ENCODE assay signal across 32 cellular contexts in the genomic region with DNA sequence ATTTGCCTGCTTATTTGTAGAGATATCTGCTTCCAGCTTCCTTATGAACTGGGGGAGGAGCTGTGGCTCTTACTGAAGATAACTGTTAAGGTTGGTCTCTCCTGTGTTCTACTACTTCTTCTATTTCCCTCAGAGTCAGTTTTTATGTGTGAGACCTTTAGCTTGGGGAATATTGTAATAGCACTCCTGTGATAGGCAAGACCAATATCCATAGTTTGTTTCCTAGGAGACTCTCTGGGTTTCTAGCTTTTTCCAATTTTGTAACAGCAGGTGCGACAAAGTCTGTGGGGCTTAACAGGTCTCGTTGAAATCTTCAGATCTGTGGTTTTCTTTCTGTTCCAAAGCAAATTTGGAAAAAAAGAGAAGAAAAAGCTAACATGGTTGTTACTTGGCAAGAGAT. TPM values are rescaled to one million over a fixed set of nuclear protein-coding genes. Genes with fewer than 3 reads are reported as not detected.
"Had no signal": no experiment of that assay in that cellular context is flagged by ENCODE, and none has a peak within 500 bp of the region (broad histone marks: within the 10 kb centered on the region; RNA-seq: fewer than 3 reads in every experiment).

A gene with protein sequence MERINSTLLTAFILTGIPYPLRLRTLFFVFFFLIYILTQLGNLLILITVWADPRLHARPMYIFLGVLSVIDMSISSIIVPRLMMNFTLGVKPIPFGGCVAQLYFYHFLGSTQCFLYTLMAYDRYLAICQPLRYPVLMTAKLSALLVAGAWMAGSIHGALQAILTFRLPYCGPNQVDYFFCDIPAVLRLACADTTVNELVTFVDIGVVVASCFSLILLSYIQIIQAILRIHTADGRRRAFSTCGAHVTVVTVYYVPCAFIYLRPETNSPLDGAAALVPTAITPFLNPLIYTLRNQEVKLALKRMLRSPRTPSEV (minus strand): TSS at position 101 of the 400 bp plus-strand sequence. CDS start 9,332 bp downstream, outside the sequence.

- H3K4me1 ChIP-seq: stomach, suprapubic skin, testis, thyroid gland, tibial artery, tibial nerve, transverse colon, upper lobe of left lung, upper lobe of right lung, uterus, vagina had no signal

- H3K4me3 Mint-ChIP-seq: stimulated activated effector memory CD8-positive, alpha-beta T cell treated with anti-CD3 and anti-CD28 coated beads, Interleukin-12 subunit alpha, Interleukin-12 subunit beta, amount 100 ng/mL, for 72 hours; stimulated activated memory B cell treated with anti-CD40 and anti-IgM and Interleukin-4, amounts not matched to agents 10 μg/mL and 1 μg/mL and 100 μg/mL, for 72 hours; stimulated activated naive B cell treated with anti-CD40 and anti-IgM and Interleukin-4, amounts not matched to agents 10 μg/mL and 1 μg/mL and 100 μg/mL, for 72 hours; stimulated activated naive CD8-positive, alpha-beta T cell treated with anti-CD3 and anti-CD28 coated beads, Interleukin-15, amount 100 ng/mL, for 72 hours; stimulated activated naive CD8-positive, alpha-beta T cell treated with anti-CD3 and anti-CD28 coated beads, Interleukin-15, Interleukin-2, amounts not matched to agents 100 ng/mL and 50 ng/mL, for 24 hours; type B pancreatic cell had no signal

- H3K36me3 ChIP-seq: stomach, suprapubic skin, thoracic aorta, thyroid gland, tibial artery, tibial nerve, transverse colon, upper lobe of left lung, upper lobe of right lung, uterus, vagina had no signal

- H3K9me3 Mint-ChIP-seq: stimulated activated effector memory CD8-positive, alpha-beta T cell treated with anti-CD3 and anti-CD28 coated beads, Interleukin-12 subunit alpha, Interleukin-12 subunit beta, amount 100 ng/mL, for 72 hours; stimulated activated memory B cell treated with anti-CD40 and anti-IgM and Interleukin-4, amounts not matched to agents 10 μg/mL and 1 μg/mL and 100 μg/mL, for 72 hours; stimulated activated naive B cell treated with anti-CD40 and anti-IgM and Interleukin-4, amounts not matched to agents 10 μg/mL and 1 μg/mL and 100 μg/mL, for 72 hours; stimulated activated naive CD8-positive, alpha-beta T cell treated with anti-CD3 and anti-CD28 coated beads, Interleukin-15, amount 100 ng/mL, for 72 hours; stimulated activated naive CD8-positive, alpha-beta T cell treated with anti-CD3 and anti-CD28 coated beads, Interleukin-15, Interleukin-2, amounts not matched to agents 100 ng/mL and 50 ng/mL, for 24 hours; type B pancreatic cell had no signal

- H3K27me3 ChIP-seq: testis, thyroid gland, tibial nerve, upper lobe of left lung, uterus, vagina had no signal

- H3K27ac ChIP-seq: stomach, suprapubic skin, testis, thoracic aorta, thyroid gland, tibial artery, tibial nerve, transverse colon, upper lobe of left lung, upper lobe of right lung, uterus, vagina had no signal

- H3K4me3 ChIP-seq: stomach, suprapubic skin, testis, thoracic aorta, thyroid gland, tibial artery, tibial nerve, transverse colon, upper lobe of left lung, upper lobe of right lung, uterus, vagina had no signal

- H3K4me1 Mint-ChIP-seq: stimulated activated effector memory CD8-positive, alpha-beta T cell treated with anti-CD3 and anti-CD28 coated beads, Interleukin-12 subunit alpha, Interleukin-12 subunit beta, amount 100 ng/mL, for 72 hours; stimulated activated memory B cell treated with anti-CD40 and anti-IgM and Interleukin-4, amounts not matched to agents 10 μg/mL and 1 μg/mL and 100 μg/mL, for 72 hours; stimulated activated naive B cell treated with anti-CD40 and anti-IgM and Interleukin-4, amounts not matched to agents 10 μg/mL and 1 μg/mL and 100 μg/mL, for 72 hours; stimulated activated naive CD8-positive, alpha-beta T cell treated with anti-CD3 and anti-CD28 coated beads, Interleukin-15, amount 100 ng/mL, for 72 hours had no signal

- H3K27ac Mint-ChIP-seq: stimulated activated effector memory CD8-positive, alpha-beta T cell treated with anti-CD3 and anti-CD28 coated beads, Interleukin-12 subunit alpha, Interleukin-12 subunit beta, amount 100 ng/mL, for 72 hours; stimulated activated memory B cell treated with anti-CD40 and anti-IgM and Interleukin-4, amounts not matched to agents 10 μg/mL and 1 μg/mL and 100 μg/mL, for 72 hours; stimulated activated naive B cell treated with anti-CD40 and anti-IgM and Interleukin-4, amounts not matched to agents 10 μg/mL and 1 μg/mL and 100 μg/mL, for 72 hours; stimulated activated naive CD8-positive, alpha-beta T cell treated with anti-CD3 and anti-CD28 coated beads, Interleukin-15, amount 100 ng/mL, for 72 hours; stimulated activated naive CD8-positive, alpha-beta T cell treated with anti-CD3 and anti-CD28 coated beads, Interleukin-15, Interleukin-2, amounts not matched to agents 100 ng/mL and 50 ng/mL, for 24 hours; type B pancreatic cell had no signal

- ATAC-seq: stimulated activated effector memory CD8-positive, alpha-beta T cell treated with anti-CD3 and anti-CD28 coated beads, Interleukin-12 subunit alpha, Interleukin-12 subunit beta, amount 100 ng/mL, for 72 hours; stimulated activated memory B cell treated with anti-CD40 and anti-IgM and Interleukin-4, amounts not matched to agents 10 μg/mL and 1 μg/mL and 100 μg/mL, for 72 hours; stimulated activated naive B cell treated with anti-CD40 and anti-IgM and Interleukin-4, amounts not matched to agents 10 μg/mL and 1 μg/mL and 100 μg/mL, for 72 hours; stimulated activated naive CD8-positive, alpha-beta T cell treated with anti-CD3 and anti-CD28 coated beads, Interleukin-15, amount 100 ng/mL, for 72 hours; stimulated activated naive CD8-positive, alpha-beta T cell treated with anti-CD3 and anti-CD28 coated beads, Interleukin-15, Interleukin-2, amounts not matched to agents 100 U/mL and 50 U/mL, for 24 hours; upper lobe of right lung had no signal

- H3K36me3 Mint-ChIP-seq: stimulated activated effector memory CD8-positive, alpha-beta T cell treated with anti-CD3 and anti-CD28 coated beads, Interleukin-12 subunit alpha, Interleukin-12 subunit beta, amount 100 ng/mL, for 72 hours; stimulated activated memory B cell treated with anti-CD40 and anti-IgM and Interleukin-4, amounts not matched to agents 10 μg/mL and 1 μg/mL and 100 μg/mL, for 72 hours; stimulated activated naive B cell treated with anti-CD40 and anti-IgM and Interleukin-4, amounts not matched to agents 10 μg/mL and 1 μg/mL and 100 μg/mL, for 72 hours; type B pancreatic cell had no signal

- DNase-seq: stimulated activated CD4-positive, alpha-beta T cell treated with anti-CD3 and anti-CD28 coated beads, Interleukin-2, amount 100 ng/mL, for 48 hours; stimulated activated CD4-positive, alpha-beta T cell treated with anti-CD3 and anti-CD28 coated beads, Interleukin-4, amount 100 ng/mL, for 1 hour; stimulated activated CD4-positive, alpha-beta T cell treated with anti-CD3 and anti-CD28 coated beads, Interleukin-4, amount 100 ng/mL, for 24 hours; stimulated activated CD4-positive, alpha-beta T cell treated with anti-CD3 and anti-CD28 coated beads, Interleukin-4, amount 100 ng/mL, for 4 hours; stimulated activated CD8-positive, alpha-beta memory T cell treated with anti-CD3 and anti-CD28 coated beads, Interleukin-4, amount 100 ng/mL, for 48 hours; stimulated activated naive B cell treated with anti-CD40 and anti-IgM and Interleukin-4, amounts not matched to agents 10 μg/mL and 1 μg/mL and 100 μg/mL, for 72 hours; stimulated activated naive CD4-positive, alpha-beta T cell; stimulated activated naive CD4-positive, alpha-beta T cell treated with Interleukin-2 at 50 U/mL for 16 hours; stimulated activated naive CD8-positive, alpha-beta T cell treated with anti-CD3 and anti-CD28 coated beads, Interleukin-15, amount 100 ng/mL, for 72 hours; stimulated activated naive CD8-positive, alpha-beta T cell treated with anti-CD3 and anti-CD28 coated beads, Interleukin-15, Interleukin-2, amounts not matched to agents 100 U/mL and 50 U/mL, for 24 hours; stomach; substantia nigra; testis; thyroid gland; tibial artery; transverse colon; trophoblast cell; upper lobe of left lung; upper lobe of right lung; uterus had no signal

- H3K9me3 ChIP-seq: stomach, suprapubic skin, testis, thoracic aorta, thyroid gland, tibial artery, tibial nerve, transverse colon, upper lobe of left lung, upper lobe of right lung, uterus, vagina had no signal

RNA-seq across cellular contexts. Expression of the gene that starts here (rescaled TPM):
- total RNA-seq: stomach, subcutaneous adipose tissue, suprapubic skin, temporal lobe, testis, thoracic aorta, thyroid gland, transverse colon, upper lobe of left lung, upper lobe of right lung, ureter, urinary bladder, uterus, vagina had no signal
- polyA plus RNA-seq: stomach, urinary bladder had no signal
